Comparison of ENCODE assay signal across 22 cellular contexts in genomic region chr7:110685899-110686298, GRCh38.
"Had no signal": no experiment of that assay in that cellular context is flagged by ENCODE, and none has a peak within 500 bp of the region (broad histone marks: within the 10 kb centered on the region; RNA-seq: fewer than 3 reads in every experiment).

No MANE protein-coding gene starts in this region.

- H3K4me2 ChIP-seq: hepatocyte had no signal

- DNase-seq: dermis blood vessel endothelial cell; dorsolateral prefrontal cortex; effector CD4-positive, alpha-beta T cell; effector memory CD4-positive, alpha-beta T cell; foreskin keratinocyte; heart left ventricle; hypothalamus; immature natural killer cell; islet precursor cell; kidney; kidney glomerular epithelial cell; left colon; left ventricle myocardium inferior; lower lobe of right lung; mesenchymal stem cell; midbrain; naive thymus-derived CD4-positive, alpha-beta T cell had no signal

- H3K9me3 ChIP-seq: esophagus muscularis mucosa, left ventricle myocardium inferior, lower lobe of right lung had no signal

- H3K4me3 ChIP-seq: coronary artery, dorsolateral prefrontal cortex, esophagus muscularis mucosa, gastroesophageal sphincter, heart left ventricle, hepatocyte, left ventricle myocardium inferior, lower lobe of right lung had no signal

- H3K36me3 ChIP-seq: esophagus muscularis mucosa, gastroesophageal sphincter, heart left ventricle, left ventricle myocardium inferior, lower lobe of right lung had no signal

- ATAC-seq: foreskin keratinocyte; gastroesophageal sphincter; heart left ventricle; left colon; left lobe of liver; lower lobe of right lung; naive thymus-derived CD4-positive, alpha-beta T cell had no signal

- H3K79me2 ChIP-seq: hepatocyte had no signal

- H2AFZ ChIP-seq: hepatocyte had no signal

- H3K4me1 ChIP-seq: foreskin keratinocyte, heart left ventricle, lower lobe of right lung had no signal

- H3K27me3 ChIP-seq: dorsolateral prefrontal cortex, esophagus muscularis mucosa, foreskin keratinocyte, gastroesophageal sphincter, heart left ventricle, hepatocyte had no signal

- H3K27ac ChIP-seq: coronary artery, dorsolateral prefrontal cortex, esophagus muscularis mucosa, foreskin keratinocyte, gastroesophageal sphincter, heart left ventricle, hepatocyte, left ventricle myocardium inferior, lower lobe of right lung had no signal
